In the genomic region with DNA sequence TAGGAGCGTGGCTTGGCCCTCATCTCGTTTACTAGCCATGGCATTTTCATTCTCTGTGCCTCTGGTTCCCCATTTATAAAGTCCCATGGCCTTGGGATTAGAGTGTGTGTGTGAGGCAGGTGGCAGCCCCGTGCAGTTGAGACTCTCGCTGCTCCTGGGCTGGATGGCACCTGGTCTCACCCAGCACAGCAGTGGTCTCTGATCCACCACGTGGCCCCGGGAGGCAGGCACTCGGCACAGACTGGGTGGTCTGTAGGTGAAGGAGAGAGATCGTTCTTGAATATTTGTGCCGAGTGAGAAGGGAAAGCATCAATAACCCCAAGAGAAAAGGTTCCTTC, we compare ENCODE assay signal across 23 cellular contexts. TPM values are rescaled to one million over a fixed set of nuclear protein-coding genes. Genes with fewer than 3 reads are reported as not detected.
DNase-seq lines count a peak whose midpoint lies in the region; FAIRE-seq and TF ChIP-seq lines count a peak whose summit lies in the region.
"Had no signal": no experiment of that assay in that cellular context is flagged by ENCODE, and none has a peak within 500 bp of the region (broad histone marks: within the 10 kb centered on the region; RNA-seq: fewer than 3 reads in every experiment).

No MANE protein-coding gene starts in this region.

- no peaks in the 10 kb centered on the region for H3K9me3 Mint-ChIP-seq in Caco-2 (ENCODE audit: unreplicated experiment)
- H3K9me3 Mint-ChIP-seq: central memory CD8-positive, alpha-beta T cell had no signal

- H3K4me3 ChIP-seq in Caco-2 (ENCODE audit: low read depth, low read length) (no peak overlapping the region), kidney (ENCODE audit: low read length in 2 of 2) (no peak overlapping the region), rectal smooth muscle tissue (ENCODE audit: low read length) (peak overlapping the region; percentile 32)
- H3K4me3 ChIP-seq: gastrocnemius medialis, thoracic aorta had no signal

- peaks cover 27% of the 10 kb centered on the region for H3K4me1 Mint-ChIP-seq in Caco-2 (ENCODE audit: low read depth, unreplicated experiment)
- H3K4me1 Mint-ChIP-seq: activated CD4-positive, alpha-beta T cell treated with anti-CD3 and anti-CD28 coated beads for 36 hours; central memory CD8-positive, alpha-beta T cell had no signal

- no peaks in the 10 kb centered on the region for H3K9me3 ChIP-seq in Caco-2
- no peaks in the 10 kb centered on the region for H3K9me3 ChIP-seq in kidney (ENCODE audit: control insufficient read depth in 1 of 2, low read length in 2 of 2)
- H3K9me3 ChIP-seq: gastrocnemius medialis, thoracic aorta had no signal

- CTCF ChIA-PET in Caco-2 (lab: Charles Lee), result no interaction called here

- FAIRE-seq in kidney (lab: Jason Lieb, UNC) (no peak), GM19239 (lab: Jason Lieb, UNC) (no peak)
- FAIRE-seq: D721Med had no signal

- TF ChIP-seq CTCF in Caco-2 (IDR thresholded peaks at IDR 0.05; ENCODE audit: insufficient read depth in 1 of 2, low read depth in 1 of 2, low read length in 1 of 2, severe bottlenecking in 1 of 2, unreplicated experiment in 1 of 2) (no peak), VCaP (conservative IDR thresholded peaks at IDR 0.05) (no peak), kidney (IDR thresholded peaks at IDR 0.05; ENCODE audit: borderline replicate concordance, extremely low read depth, insufficient read depth) (no peak)

- H3K9ac ChIP-seq in kidney (ENCODE audit: low read length in 2 of 2) (peak overlapping the region in 1 of 2 donors; percentile 7), rectal smooth muscle tissue (ENCODE audit: low read length) (no peak overlapping the region)

- no peaks in the 10 kb centered on the region for H3K27me3 Mint-ChIP-seq in Caco-2 (ENCODE audit: insufficient read depth, unreplicated experiment)
- H3K27me3 Mint-ChIP-seq: activated CD4-positive, alpha-beta T cell treated with anti-CD3 and anti-CD28 coated beads for 36 hours; central memory CD8-positive, alpha-beta T cell had no signal

- DNase-seq in Caco-2 (no peak), kidney (peak; percentile 48), GM19239 (ENCODE audit: insufficient read length, low spot score) (no peak), DMS79 treated with DMSO at 0.1 percent for 48 hours (lab: John Stamatoyannopoulos, UW) (no peak), GM19240 (ENCODE audit: insufficient read length, low spot score) (no peak)
- no peak for DNase-seq in stimulated activated CD4-positive, alpha-beta T cell treated with anti-CD3 and anti-CD28 coated beads, Interleukin-4, amount 100 ng/mL, for 1 hour
- DNase-seq: activated CD4-positive, alpha-beta T cell treated with anti-CD3 and anti-CD28 coated beads for 36 hours; activated T-cell treated with anti-CD3 and anti-CD28 coated beads, Interleukin-2, amount 50 U/mL, for 1 hour; endodermal cell; Kasumi-1; NCI-H1436; NCI-H526 treated with DMSO at 0.1 percent for 48 hours; stimulated activated CD4-positive, alpha-beta T cell treated with anti-CD3 and anti-CD28 coated beads, Interleukin-2, amount 100 ng/mL, for 24 hours; stimulated activated CD8-positive, alpha-beta memory T cell treated with anti-CD3 and anti-CD28 coated beads, Interleukin-4, amount 100 ng/mL, for 48 hours had no signal

- intact Hi-C loops in Caco-2 (cut with micrococcal nuclease; ENCODE audit: unreplicated experiment) (loop anchor here (2.0 kb wide), 1 partner anchor 48 kb away; no protein-coding TSS in a partner anchor), kidney (cut with DNase I) (no loop called here)

- H3K36me3 ChIP-seq in Caco-2 (ENCODE audit: control insufficient read depth, insufficient read depth, low read length), result no peaks in the 10 kb centered on the region
- H3K36me3 ChIP-seq in kidney (ENCODE audit: control insufficient read depth in 1 of 2, insufficient read depth in 2 of 2, low read length in 2 of 2), result no peaks in the 10 kb centered on the region
- H3K36me3 ChIP-seq in rectal smooth muscle tissue (ENCODE audit: control insufficient read depth, insufficient read depth, low read length), result no peaks in the 10 kb centered on the region
- H3K36me3 ChIP-seq: gastrocnemius medialis, thoracic aorta had no signal

- H3K27me3 ChIP-seq in Caco-2 (replicated peaks; ENCODE audit: control insufficient read depth, insufficient read depth, low read length) (no peaks in the 10 kb centered on the region), rectal smooth muscle tissue (ENCODE audit: control insufficient read depth, insufficient read depth, low read length) (no peaks in the 10 kb centered on the region)
- H3K27me3 ChIP-seq: gastrocnemius medialis had no signal

- POLR2A ChIA-PET in Caco-2 (lab: Charles Lee), result no interaction called here

- peak overlapping the region; percentile 75 for H3K27ac ChIP-seq in VCaP
- no peak overlapping the region for H3K27ac ChIP-seq in kidney (ENCODE audit: low read depth in 2 of 2, low read length in 2 of 2)
- H3K27ac ChIP-seq in rectal smooth muscle tissue (ENCODE audit: low read depth, low read length), result peak overlapping the region; percentile 80
- H3K27ac ChIP-seq: thoracic aorta had no signal

- peaks cover 51% of the 10 kb centered on the region for H3K4me1 ChIP-seq in Caco-2
- peaks cover 8 to 16% of the 10 kb centered on the region in 2 donors for H3K4me1 ChIP-seq in kidney (ENCODE audit: control insufficient read depth in 1 of 2, insufficient read depth in 1 of 2, low read depth in 1 of 2, low read length in 2 of 2)
- H3K4me1 ChIP-seq in rectal smooth muscle tissue (ENCODE audit: control insufficient read depth, insufficient read depth, low read length), result peaks cover 25% of the 10 kb centered on the region

- H3K27ac Mint-ChIP-seq in Caco-2 (ENCODE audit: unreplicated experiment), result peak overlapping the region; percentile 93
- H3K27ac Mint-ChIP-seq: activated CD4-positive, alpha-beta T cell treated with anti-CD3 and anti-CD28 coated beads for 36 hours; endodermal cell had no signal

- peaks cover 16% of the 10 kb centered on the region for H3K36me3 Mint-ChIP-seq in Caco-2 (ENCODE audit: insufficient read depth, unreplicated experiment)

- no TSS peak for BruUV-seq in Caco-2 (replicated peaks; lab: Mats Ljungman, UMichigan)

- no peak overlapping the region for H3K4me3 Mint-ChIP-seq in Caco-2 (ENCODE audit: unreplicated experiment)
- H3K4me3 Mint-ChIP-seq: activated CD4-positive, alpha-beta T cell treated with anti-CD3 and anti-CD28 coated beads for 36 hours; central memory CD8-positive, alpha-beta T cell; endodermal cell had no signal

RNA-seq across cellular contexts. Expression of a gene that starts 50.4 kb away (rescaled TPM):
- total RNA-seq in Caco-2 (2022) (0.18 TPM in 1 of 2 replicates, not detected in the other), kidney (not detected)
- polyA plus RNA-seq in kidney (ENCODE audit: insufficient read depth, low read depth, low replicate concordance), result 15.9 TPM
- total RNA-seq: activated CD4-positive, alpha-beta T cell treated with anti-CD3 and anti-CD28 coated beads for 36 hours; endodermal cell; gastrocnemius medialis; mononuclear cell; RPMI7951; T-helper 2 cell treated with Interferon-gamma antibody and Interleukin-4, amounts not matched to agents 100 ng/mL and 5 ng/mL, for 36 hours; thoracic aorta had no signal

Comparison
In these comparisons a context has a peak if more than half of its experiments do, and no peak if none do; other contexts are left out.
1. H3K27ac ChIP-seq: peak in VCaP (single experiment) and rectal smooth muscle tissue (single experiment); none in kidney (0 of 2).